ENCODE assay signal across 15 cellular contexts in genomic region chr4:121221608-121222007, GRCh38. TPM values are rescaled to one million over a fixed set of nuclear protein-coding genes. Genes with fewer than 3 reads are reported as not detected.
"Had no signal": no experiment of that assay in that cellular context is flagged by ENCODE, and none has a peak within 500 bp of the region (broad histone marks: within the 10 kb centered on the region; RNA-seq: fewer than 3 reads in every experiment).

No MANE protein-coding gene starts in this region.

- H3K9me3 ChIP-seq: neutrophil, thyroid gland had no signal

- FAIRE-seq: urothelium cell line had no signal

- DNase-seq: effector CD4-positive, alpha-beta T cell; foreskin melanocyte; head of caudate nucleus; left colon; naive B cell; retina; stimulated activated CD4-positive, alpha-beta T cell treated with anti-CD3 and anti-CD28 coated beads, Interleukin-15, amount 100 ng/mL, for 24 hours; stimulated activated CD4-positive, alpha-beta T cell treated with anti-CD3 and anti-CD28 coated beads, Interleukin-4, amount 100 ng/mL, for 24 hours; thyroid gland had no signal

- H3K4me1 Mint-ChIP-seq: naive B cell had no signal

- H3K36me3 Mint-ChIP-seq: naive B cell had no signal

- H3K27me3 ChIP-seq: neutrophil, thyroid gland had no signal

- H3K27ac Mint-ChIP-seq: activated T-helper 2 cell treated with anti-CD3 and anti-CD28 coated beads, Interferon-gamma antibody, Interleukin-2, Interleukin-4, amounts not matched to agents 10 μg/mL and 5 μg/mL and 100 μg/mL, durations not matched to agents 14 hours and 24 hours and 36 hours; naive B cell had no signal

- H3K9me3 Mint-ChIP-seq: activated T-helper 2 cell treated with anti-CD3 and anti-CD28 coated beads, Interferon-gamma antibody, Interleukin-2, Interleukin-4, amounts not matched to agents 10 μg/mL and 5 μg/mL and 100 μg/mL, durations not matched to agents 14 hours and 24 hours and 36 hours; naive B cell had no signal

- H3K4me3 ChIP-seq: coronary artery, lung, thyroid gland had no signal

- ATAC-seq: left colon had no signal

- H3K27ac ChIP-seq: coronary artery, neutrophil, thyroid gland had no signal

- H3K4me1 ChIP-seq: thyroid gland had no signal

- H3K36me3 ChIP-seq: neutrophil, thyroid gland had no signal

- H3K4me3 Mint-ChIP-seq: naive B cell had no signal

RNA-seq across cellular contexts. Expression of gene TNIP3, which starts 57.5 kb away (rescaled TPM):
- total RNA-seq: cardiac septum, thyroid gland had no signal
